In the genomic region with DNA sequence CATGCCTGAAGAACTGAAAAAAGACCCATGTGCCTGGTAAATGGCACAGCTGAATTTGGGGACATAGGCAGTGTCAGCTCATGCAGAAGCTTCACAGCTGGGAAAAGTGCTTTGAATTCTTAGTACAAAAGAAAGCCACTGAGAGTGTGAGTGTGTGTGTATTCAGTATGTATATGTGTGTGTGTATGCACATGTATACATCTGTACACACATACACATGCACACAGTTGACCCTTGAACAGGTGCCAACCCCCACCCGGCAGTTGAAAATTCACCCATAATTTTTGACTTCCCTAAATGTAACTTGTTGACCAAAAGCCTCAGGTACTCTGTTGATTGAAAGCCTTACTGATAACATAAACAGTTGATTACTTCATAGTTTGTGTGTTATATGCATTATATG, we compare ENCODE assay signal across 9 cellular contexts. TPM values are rescaled to one million over a fixed set of nuclear protein-coding genes. Genes with fewer than 3 reads are reported as not detected.
DNase-seq lines count a peak whose midpoint lies in the region; ATAC-seq and TF ChIP-seq lines count a peak whose summit lies in the region.
"Had no signal": no experiment of that assay in that cellular context is flagged by ENCODE, and none has a peak within 500 bp of the region (broad histone marks: within the 10 kb centered on the region; RNA-seq: fewer than 3 reads in every experiment).

No MANE protein-coding gene starts in this region.

- no peak overlapping the region for H3K14ac ChIP-seq in H9 (ENCODE audit: insufficient read depth, low read length)

- no peak overlapping the region for H2BK15ac ChIP-seq in H9 (ENCODE audit: low read depth, low read length)

- H2AFZ ChIP-seq in H9 (ENCODE audit: low read length) = no peak overlapping the region

- no peak overlapping the region for H3K18ac ChIP-seq in H9 (ENCODE audit: insufficient read length, low read depth, low read length)

- no peak overlapping the region for H3K23ac ChIP-seq in H9 (ENCODE audit: insufficient read length, low read depth, low read length)

- ATAC-seq in CD4-positive, alpha-beta T cell (ENCODE audit: poor library complexity) = no peak
- no peak for ATAC-seq in naive B cell (ENCODE audit: low read depth in 2 of 2)
- no peak for ATAC-seq in HG03135 (IDR thresholded peaks at IDR 0.05; ENCODE audit: unreplicated experiment)
- no peak for ATAC-seq in left colon

- POLR2A ChIA-PET in CD4-positive, alpha-beta T cell (lab: Charles Lee) = interaction anchor here (3.0 to 3.6 kb wide), 3 partner anchors 208 to 381 kb away, joined by 24 to 33 read pairs (median 30); partner anchors contain the start of genes CASP3, IRF2 and PRIMPOL
- POLR2A ChIA-PET in activated CD4-positive, alpha-beta memory T cell treated with anti-CD3 and anti-CD28 coated beads, Interleukin-2, amount 10 ng/mL, durations not matched to agents 7 days and 5 days (lab: Charles Lee) = interaction anchor here (1.5 to 8.3 kb wide), 14 partner anchors 9 to 466 kb away, joined by 3 to 137 read pairs (median 13); partner anchors contain the start of genes CASP3, CENPU, IRF2 and PRIMPOL

- no peak overlapping the region for H3K4me2 ChIP-seq in H9 (ENCODE audit: insufficient read depth, insufficient read length, low read length)

- no peak overlapping the region for H3K4ac ChIP-seq in H9 (ENCODE audit: low read depth, low read length)

- no peak overlapping the region for H4K8ac ChIP-seq in H9 (replicated peaks; ENCODE audit: insufficient read length, low read depth, low read length)

- no peak overlapping the region for H2BK120ac ChIP-seq in H9 (ENCODE audit: low read depth, low read length, poor library complexity, severe bottlenecking)

- peak overlapping the region; percentile 88 for H3K4me3 Mint-ChIP-seq in CD4-positive, alpha-beta T cell
- no peak overlapping the region for H3K4me3 Mint-ChIP-seq in H9
- H3K4me3 Mint-ChIP-seq in activated CD4-positive, alpha-beta memory T cell treated with anti-CD3 and anti-CD28 coated beads, Interleukin-2, amount 10 ng/mL, durations not matched to agents 7 days and 5 days = peak overlapping the region; percentile 92
- H3K4me3 Mint-ChIP-seq in naive B cell = peak overlapping the region; percentile 48 to 95 (median 87)
- H3K4me3 Mint-ChIP-seq: neural crest cell had no signal

- no peaks in the 10 kb centered on the region for H3K27me3 ChIP-seq in CD4-positive, alpha-beta T cell (ENCODE audit: control insufficient read depth, insufficient read depth, low read length)
- H3K27me3 ChIP-seq in H9 (ENCODE audit: insufficient read depth, low read length) = no peaks in the 10 kb centered on the region

- H3K27ac ChIP-seq in CD4-positive, alpha-beta T cell (ENCODE audit: low read depth, low read length) = peak overlapping the region; percentile 41
- no peak overlapping the region for H3K27ac ChIP-seq in H9 (ENCODE audit: insufficient read length, low read depth, low read length)

- CTCF ChIA-PET in CD4-positive, alpha-beta T cell (lab: Charles Lee) = no interaction called here
- CTCF ChIA-PET in activated CD4-positive, alpha-beta memory T cell treated with anti-CD3 and anti-CD28 coated beads, Interleukin-2, amount 10 ng/mL, durations not matched to agents 7 days and 5 days (lab: Charles Lee) = interaction anchor here (0.7 to 8.3 kb wide), 7 partner anchors 14 to 381 kb away, joined by 3 to 102 read pairs (median 4); partner anchors contain the start of genes CASP3 and PRIMPOL

- H3K4me1 Mint-ChIP-seq in CD4-positive, alpha-beta T cell (ENCODE audit: low read depth) = peaks cover 46% of the 10 kb centered on the region
- peaks cover 12 to 35% of the 10 kb centered on the region in 2 experiments for H3K4me1 Mint-ChIP-seq in H9
- peaks cover 71% of the 10 kb centered on the region for H3K4me1 Mint-ChIP-seq in activated CD4-positive, alpha-beta memory T cell treated with anti-CD3 and anti-CD28 coated beads, Interleukin-2, amount 10 ng/mL, durations not matched to agents 7 days and 5 days
- H3K4me1 Mint-ChIP-seq in naive B cell = peaks cover 29 to 52% (median 40%) of the 10 kb centered on the region in 3 donors

- H4K91ac ChIP-seq in H9 (ENCODE audit: insufficient read length, low read depth, low read length) = no peak overlapping the region

- TF ChIP-seq CTCF in CD4-positive, alpha-beta T cell (IDR thresholded peaks at IDR 0.05) = no peak
- no peak for TF ChIP-seq CTCF in H9 (conservative IDR thresholded peaks at IDR 0.05)

- no peak overlapping the region for H2BK20ac ChIP-seq in H9 (ENCODE audit: low read depth, low read length, poor library complexity, severe bottlenecking)

- no peaks in the 10 kb centered on the region for H3K23me2 ChIP-seq in H9 (ENCODE audit: insufficient read length, low read depth, low read length, poor library complexity, severe bottlenecking)

- WGBS in H9 (ENCODE audit: extremely low coverage, insufficient read length, low lambda C conversion rate) = no CpG with 5 or more reads among the region's 1 CpG

- peaks cover 10% of the 10 kb centered on the region for H3K9me3 Mint-ChIP-seq in CD4-positive, alpha-beta T cell
- H3K9me3 Mint-ChIP-seq in H9 = peaks cover 15 to 16% of the 10 kb centered on the region in 2 experiments
- no peaks in the 10 kb centered on the region for H3K9me3 Mint-ChIP-seq in activated CD4-positive, alpha-beta memory T cell treated with anti-CD3 and anti-CD28 coated beads, Interleukin-2, amount 10 ng/mL, durations not matched to agents 7 days and 5 days
- peaks cover 0 to 11% (median 7%) of the 10 kb centered on the region in 7 donors for H3K9me3 Mint-ChIP-seq in naive B cell
- H3K9me3 Mint-ChIP-seq: neural crest cell had no signal

- intact Hi-C loops in CD4-positive, alpha-beta T cell (cut with DNase I, micrococcal nuclease) = loop anchor here (2.0 to 10.0 kb wide), 10 partner anchors 118 to 938 kb away; partner anchors contain the start of genes ACSL1 (in 1 of the 2), CASP3 (in 1 of the 2), CENPU (in 1 of the 2) and CFAP97 (in 1 of the 2)
- intact Hi-C loops in left colon (cut with DNase I, micrococcal nuclease) = no loop called here

- no peak overlapping the region for H2BK12ac ChIP-seq in H9 (ENCODE audit: insufficient read length, low read depth, low read length)

- no peaks in the 10 kb centered on the region for H3K79me1 ChIP-seq in H9 (ENCODE audit: insufficient read depth, low read depth, low read length, poor library complexity, severe bottlenecking)

- no peaks in the 10 kb centered on the region for H4K20me1 ChIP-seq in H9 (ENCODE audit: control insufficient read depth, insufficient read depth, insufficient read length)

- no peak overlapping the region for H3T11ph ChIP-seq in H9 (ENCODE audit: low read length)

- no peak overlapping the region for H2AK5ac ChIP-seq in H9 (ENCODE audit: insufficient read length, low read length)

- H3K27ac Mint-ChIP-seq in CD4-positive, alpha-beta T cell = peak overlapping the region; percentile 94
- H3K27ac Mint-ChIP-seq in H9 = no peak overlapping the region
- peak overlapping the region; percentile 100 for H3K27ac Mint-ChIP-seq in activated CD4-positive, alpha-beta memory T cell treated with anti-CD3 and anti-CD28 coated beads, Interleukin-2, amount 10 ng/mL, durations not matched to agents 7 days and 5 days
- peak overlapping the region; percentile 92 to 99 (median 97) for H3K27ac Mint-ChIP-seq in naive B cell

- H3K36me3 Mint-ChIP-seq in CD4-positive, alpha-beta T cell (ENCODE audit: low read depth) = peaks cover 13% of the 10 kb centered on the region
- peaks cover 0 to 10% (median 6%) of the 10 kb centered on the region in 3 experiments; a peak in 2 of 7 replicates for H3K36me3 Mint-ChIP-seq in H9 (ENCODE audit: insufficient read depth in 1 of 3, low read depth in 3 of 3)
- no peaks in the 10 kb centered on the region for H3K36me3 Mint-ChIP-seq in activated CD4-positive, alpha-beta memory T cell treated with anti-CD3 and anti-CD28 coated beads, Interleukin-2, amount 10 ng/mL, durations not matched to agents 7 days and 5 days (ENCODE audit: low read depth)
- peaks cover 7 to 10% of the 10 kb centered on the region in 2 donors for H3K36me3 Mint-ChIP-seq in naive B cell

- no peaks in the 10 kb centered on the region for H3K9me3 ChIP-seq in CD4-positive, alpha-beta T cell (ENCODE audit: control insufficient read depth, low read length)
- H3K9me3 ChIP-seq in H9 (ENCODE audit: control insufficient read depth, low read depth, low read length) = no peaks in the 10 kb centered on the region

- DNase-seq in CD4-positive, alpha-beta T cell = no peak
- DNase-seq in H9 = peak; percentile 0
- DNase-seq in activated CD4-positive, alpha-beta memory T cell treated with anti-CD3 and anti-CD28 coated beads, Interleukin-2, amount 10 ng/mL, durations not matched to agents 7 days and 5 days = no peak
- DNase-seq in naive B cell = no peak
- DNase-seq in dermis blood vessel endothelial cell = no peak
- no peak for DNase-seq in left colon
- DNase-seq: cortex of kidney had no signal

- no peak overlapping the region for H4K5ac ChIP-seq in H9 (ENCODE audit: insufficient read length, low read depth, low read length)

- H3K27me3 Mint-ChIP-seq in CD4-positive, alpha-beta T cell = no peaks in the 10 kb centered on the region
- H3K27me3 Mint-ChIP-seq in H9 (ENCODE audit: low read depth) = no peaks in the 10 kb centered on the region
- H3K27me3 Mint-ChIP-seq in activated CD4-positive, alpha-beta memory T cell treated with anti-CD3 and anti-CD28 coated beads, Interleukin-2, amount 10 ng/mL, durations not matched to agents 7 days and 5 days = no peaks in the 10 kb centered on the region
- H3K27me3 Mint-ChIP-seq in naive B cell = no peaks in the 10 kb centered on the region

- H3K9ac ChIP-seq in H9 (ENCODE audit: extremely low read depth, insufficient read length, low read length) = no peak overlapping the region

- H3K4me1 ChIP-seq in H9 (ENCODE audit: insufficient read depth, low read length) = no peaks in the 10 kb centered on the region

- H2BK5ac ChIP-seq in H9 (ENCODE audit: insufficient read length, low read length) = no peak overlapping the region

- H3K79me2 ChIP-seq in H9 (ENCODE audit: insufficient read depth, low read length) = no peaks in the 10 kb centered on the region

- H3K56ac ChIP-seq in H9 (ENCODE audit: insufficient read length, low read depth, low read length) = no peak overlapping the region

RNA-seq across cellular contexts. Expression of gene ENPP6, which starts 49.5 kb away (rescaled TPM):
- not detected for total RNA-seq in CD4-positive, alpha-beta T cell
- total RNA-seq in H9 (2021) (0.09 TPM in 1 of 2 replicates, not detected in the other), dermis blood vessel endothelial cell (0.05 TPM in 1 of 2 replicates, not detected in the other), left colon (1 to 10 TPM in 1 of 2 donors, under 1 TPM in 1; 0.24 to 1.5 TPM)
- total RNA-seq in activated CD4-positive, alpha-beta memory T cell treated with anti-CD3 and anti-CD28 coated beads, Interleukin-2, amount 10 ng/mL, durations not matched to agents 7 days and 5 days = 1 to 10 TPM; 3.0 to 3.6 TPM
- not detected for polyA plus RNA-seq in naive B cell (ENCODE audit: low read depth in 6 of 6)
- total RNA-seq: neural crest cell had no signal

Comparison
In these comparisons a context has a peak if more than half of its experiments do, and no peak if none do; other contexts are left out.
1. H3K27ac Mint-ChIP-seq: peak in CD4-positive, alpha-beta T cell (single experiment), activated CD4-positive, alpha-beta memory T cell treated with anti-CD3 and anti-CD28 coated beads, Interleukin-2, amount 10 ng/mL, durations not matched to agents 7 days and 5 days (single experiment) and naive B cell (6 of 6); none in H9 (0 of 3).
2. H3K4me3 Mint-ChIP-seq: peak in CD4-positive, alpha-beta T cell (single experiment), activated CD4-positive, alpha-beta memory T cell treated with anti-CD3 and anti-CD28 coated beads, Interleukin-2, amount 10 ng/mL, durations not matched to agents 7 days and 5 days (single experiment) and naive B cell (8 of 8); none in H9 (0 of 2).
3. intact Hi-C loops: an anchor here in CD4-positive, alpha-beta T cell (2.0 to 10.0 kb wide); none called in left colon.